In genomic region chr11:20360650-20361049, GRCh38 we compare ENCODE assay signal across 8 cellular contexts. TPM values are rescaled to one million over a fixed set of nuclear protein-coding genes. Genes with fewer than 3 reads are reported as not detected.
DNase-seq lines count a peak whose midpoint lies in the region; ATAC-seq and TF ChIP-seq lines count a peak whose summit lies in the region.

No MANE protein-coding gene starts in this region.

- no peak for TF ChIP-seq CTCF in GM13977 (IDR thresholded peaks at IDR 0.05; ENCODE audit: extremely low read depth, insufficient read depth, missing control alignments)

- ATAC-seq in esophagus mucosa, result peak; percentile 12

- in situ Hi-C loops in GM13977 (cut with MboI; ENCODE audit: low pct_unique_long_range_greater_than_20kb, low sequenced_read_pairs, unreplicated experiment), result loop anchor here (25.0 kb wide), 1 partner anchor 398 kb away; no protein-coding TSS in a partner anchor

- DNase-seq in stimulated activated naive CD4-positive, alpha-beta T cell (lab: John Stamatoyannopoulos, UW), result peak; percentile 4 to 58 (median 36)
- no peak for DNase-seq in stimulated activated naive CD4-positive, alpha-beta T cell treated with Interleukin-2 at 50 U/mL for 16 hours (lab: John Stamatoyannopoulos, UW)
- DNase-seq in SW480 (ENCODE audit: low spot score), result peak; percentile 62
- no peak for DNase-seq in foreskin melanocyte
- DNase-seq in NCI-H524 (lab: John Stamatoyannopoulos, UW), result no peak
- DNase-seq in hepatic stellate cell (ENCODE audit: low spot score), result no peak
- no peak for DNase-seq in GM13977 (ENCODE audit: low spot score)

RNA-seq across cellular contexts. Expression of gene HTATIP2, which starts 2.9 kb away (rescaled TPM):
- 39.5 TPM for total RNA-seq in esophagus mucosa

RNA-seq across cellular contexts. Expression of gene PRMT3, which starts 26.9 kb away (rescaled TPM):
- total RNA-seq in esophagus mucosa, result 16.7 TPM

Comparison
In these comparisons a context has a peak if more than half of its experiments do, and no peak if none do; other contexts are left out.
1. DNase-seq: peak in stimulated activated naive CD4-positive, alpha-beta T cell (6 of 6) and SW480 (single experiment); none in stimulated activated naive CD4-positive, alpha-beta T cell treated with Interleukin-2 at 50 U/mL for 16 hours (single experiment), foreskin melanocyte (single experiment), NCI-H524 (0 of 2), hepatic stellate cell (single experiment) and GM13977 (single experiment).